Comparison of ENCODE assay signal across 19 cellular contexts in the genomic region with DNA sequence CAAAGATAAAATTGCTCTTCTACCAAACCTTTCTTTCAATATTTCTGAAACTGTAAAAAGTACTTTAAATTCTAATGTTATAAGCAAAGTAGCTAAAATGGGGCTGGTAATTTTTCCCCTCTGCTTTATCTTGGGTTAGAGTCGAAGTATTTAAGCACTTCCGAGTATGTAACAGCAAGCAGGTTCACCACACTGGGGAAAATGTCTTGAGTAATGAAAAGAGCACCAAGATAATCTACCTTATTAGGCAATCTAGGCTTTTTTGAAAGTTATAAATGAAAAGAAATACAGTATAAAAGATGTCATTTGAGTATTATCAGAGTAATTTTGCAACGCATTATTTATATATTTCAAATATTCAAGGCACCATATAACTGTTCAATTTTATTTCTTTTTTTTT. TPM values are rescaled to one million over a fixed set of nuclear protein-coding genes. Genes with fewer than 3 reads are reported as not detected.
DNase-seq lines count a peak whose midpoint lies in the region; ATAC-seq and TF ChIP-seq lines count a peak whose summit lies in the region.
"Had no signal": no experiment of that assay in that cellular context is flagged by ENCODE, and none has a peak within 500 bp of the region (broad histone marks: within the 10 kb centered on the region; RNA-seq: fewer than 3 reads in every experiment).

No MANE protein-coding gene starts in this region.

- BruUV-seq in MCF 10A (replicated peaks; lab: Mats Ljungman, UMichigan) (no TSS peak), mammary epithelial cell (replicated peaks; lab: Mats Ljungman, UMichigan) (no TSS peak)

- H3K79me2 ChIP-seq in mammary epithelial cell (ENCODE audit: insufficient read depth, low read length), result peaks cover 39% of the 10 kb centered on the region
- no peaks in the 10 kb centered on the region for H3K79me2 ChIP-seq in hepatocyte

- H3K36me3 ChIP-seq in breast epithelium, result no peaks in the 10 kb centered on the region
- no peaks in the 10 kb centered on the region for H3K36me3 ChIP-seq in mammary epithelial cell (ENCODE audit: insufficient read depth, low read length)
- no peaks in the 10 kb centered on the region for H3K36me3 ChIP-seq in hepatocyte (replicated peaks; ENCODE audit: insufficient read depth, low read depth)

- TF ChIP-seq CTCF in MCF 10A (IDR thresholded peaks at IDR 0.05; ENCODE audit: unreplicated experiment) (no peak), breast epithelium (IDR thresholded peaks at IDR 0.05) (no peak), mammary epithelial cell (conservative IDR thresholded peaks at IDR 0.05 in 1 of 2, IDR thresholded peaks at IDR 0.05 in 1 of 2; ENCODE audit: extremely low read depth in 1 of 2, insufficient read depth in 1 of 2, low read depth in 1 of 2, low read length in 2 of 2) (no peak), foreskin keratinocyte (conservative IDR thresholded peaks at IDR 0.05) (no peak), hepatocyte (IDR thresholded peaks at IDR 0.05; ENCODE audit: poor library complexity) (no peak)

- DNase-seq in MCF 10A (ENCODE audit: unreplicated experiment) (no peak), breast epithelium (ENCODE audit: low spot score in 2 of 2) (no peak), mammary epithelial cell (no peak), foreskin keratinocyte (no peak), H4 (ENCODE audit: low spot score) (no peak), SHP77 treated with DMSO at 0.1 percent for 48 hours (lab: John Stamatoyannopoulos, UW) (no peak), hepatocyte (ENCODE audit: low spot score) (no peak)
- DNase-seq in activated CD8-positive, alpha-beta T cell treated with anti-CD3 and anti-CD28 coated beads, Interleukin-2, amount 10 ng/mL, durations not matched to agents 7 days and 5 days, result no peak
- DNase-seq: AML-193; Caco-2; CD4-positive, alpha-beta T cell; GOT3; H9 had no signal

- in situ Hi-C loops in mammary epithelial cell (cut with MboI; ENCODE audit: low sequenced_read_pairs in 2 of 2), result loop anchor here in 1 of 2 donors (25.0 kb wide), 1 partner anchor 185 kb away; no protein-coding TSS in a partner anchor

- no peak overlapping the region for H3K27ac ChIP-seq in breast epithelium
- H3K27ac ChIP-seq in mammary epithelial cell (ENCODE audit: insufficient read depth, low read depth, low read length), result peak overlapping the region; percentile 99
- peak overlapping the region; percentile 97 for H3K27ac ChIP-seq in foreskin keratinocyte
- no peak overlapping the region for H3K27ac ChIP-seq in hepatocyte
- H3K27ac ChIP-seq: 22Rv1, A549, C4-2B, HL-60 had no signal

- H3K9me3 ChIP-seq in breast epithelium, result no peaks in the 10 kb centered on the region
- H3K9me3 ChIP-seq in mammary epithelial cell (replicated peaks; ENCODE audit: insufficient read depth, low read length), result no peaks in the 10 kb centered on the region
- H3K9me3 ChIP-seq in hepatocyte (ENCODE audit: low read depth), result no peaks in the 10 kb centered on the region
- H3K9me3 ChIP-seq: A549, Caco-2 had no signal

- no peaks in the 10 kb centered on the region for H3K9me2 ChIP-seq in hepatocyte (replicated peaks; ENCODE audit: insufficient read depth)

- H3K9ac ChIP-seq in mammary epithelial cell (ENCODE audit: insufficient read depth, low read length), result no peak overlapping the region

- H3K4me3 ChIP-seq in breast epithelium (no peak overlapping the region), mammary epithelial cell (replicated peaks in 1 of 3; ENCODE audit: insufficient read depth in 1 of 3, low read depth in 2 of 3, low read length in 3 of 3) (peak overlapping the region in 1 of 3 experiments; percentile 100), hepatocyte (no peak overlapping the region)
- H3K4me3 ChIP-seq: A549 had no signal

- dilution Hi-C loops in mammary epithelial cell (cut with HindIII; ENCODE audit: low sequenced_read_pairs), result no loop called here

- POLR2A ChIA-PET in MCF 10A (lab: Yijun Ruan, JAX), result interaction anchor here (0.6 to 12.3 kb wide), 35 partner anchors 8 to 495 kb away, joined by 3 to 219 read pairs (median 8); a partner anchor contains a TSS
- POLR2A ChIA-PET in activated CD8-positive, alpha-beta T cell treated with anti-CD3 and anti-CD28 coated beads, Interleukin-2, amount 10 ng/mL, durations not matched to agents 7 days and 5 days (lab: Charles Lee), result no interaction called here

- CTCF ChIA-PET in MCF 10A (lab: Yijun Ruan, JAX) (interaction anchor here (0.7 kb wide), 1 partner anchor 17 kb away, joined by 3 read pairs; no protein-coding TSS in a partner anchor), mammary epithelial cell (lab: Charles Lee; ENCODE audit: low non-redundant PET) (interaction anchor here (0.7 kb wide), 1 partner anchor 116 kb away, joined by 4 read pairs; no protein-coding TSS in a partner anchor)
- CTCF ChIA-PET in activated CD8-positive, alpha-beta T cell treated with anti-CD3 and anti-CD28 coated beads, Interleukin-2, amount 10 ng/mL, durations not matched to agents 7 days and 5 days (lab: Charles Lee), result no interaction called here

- TF ChIP-seq POLR2A in breast epithelium (IDR thresholded peaks at IDR 0.05), result no peak

- WGBS in mammary epithelial cell (ENCODE audit: low coverage, missing lambda C conversion rate), result 96% methylated on average over 3 of the region's 3 CpGs
- WGBS in hepatocyte (ENCODE audit: low lambda C conversion rate, missing lambda C conversion rate), result 83% methylated on average over 3 of the region's 3 CpGs

- H3K27ac Mint-ChIP-seq in MCF 10A (ENCODE audit: low read depth, unreplicated experiment), result peak overlapping the region; percentile 88
- no peak overlapping the region for H3K27ac Mint-ChIP-seq in activated CD8-positive, alpha-beta T cell treated with anti-CD3 and anti-CD28 coated beads, Interleukin-2, amount 10 ng/mL, durations not matched to agents 7 days and 5 days
- H3K27ac Mint-ChIP-seq: CD4-positive, alpha-beta T cell had no signal

- H3K4me2 ChIP-seq in mammary epithelial cell (ENCODE audit: insufficient read depth, low read depth, low read length) (peak overlapping the region; percentile 77), hepatocyte (no peak overlapping the region)
- H3K4me2 ChIP-seq: A549 had no signal

- H3K9me3 Mint-ChIP-seq in MCF 10A (ENCODE audit: unreplicated experiment), result no peaks in the 10 kb centered on the region
- no peaks in the 10 kb centered on the region for H3K9me3 Mint-ChIP-seq in activated CD8-positive, alpha-beta T cell treated with anti-CD3 and anti-CD28 coated beads, Interleukin-2, amount 10 ng/mL, durations not matched to agents 7 days and 5 days (ENCODE audit: insufficient read depth)
- H3K9me3 Mint-ChIP-seq: CD4-positive, alpha-beta T cell; H9 had no signal

- H2AFZ ChIP-seq in mammary epithelial cell (ENCODE audit: low read depth, low read length) (no peak overlapping the region), hepatocyte (no peak overlapping the region)

- no peaks in the 10 kb centered on the region for H3K36me3 Mint-ChIP-seq in MCF 10A (ENCODE audit: insufficient read depth, unreplicated experiment)
- no peaks in the 10 kb centered on the region for H3K36me3 Mint-ChIP-seq in activated CD8-positive, alpha-beta T cell treated with anti-CD3 and anti-CD28 coated beads, Interleukin-2, amount 10 ng/mL, durations not matched to agents 7 days and 5 days (ENCODE audit: low read depth)

- H3K27me3 ChIP-seq in breast epithelium (no peaks in the 10 kb centered on the region), mammary epithelial cell (ENCODE audit: insufficient read depth, low read length) (no peaks in the 10 kb centered on the region), foreskin keratinocyte (no peaks in the 10 kb centered on the region), hepatocyte (no peaks in the 10 kb centered on the region)

- peaks cover 9% of the 10 kb centered on the region for H3K4me1 Mint-ChIP-seq in MCF 10A (ENCODE audit: insufficient read depth, unreplicated experiment)
- no peaks in the 10 kb centered on the region for H3K4me1 Mint-ChIP-seq in activated CD8-positive, alpha-beta T cell treated with anti-CD3 and anti-CD28 coated beads, Interleukin-2, amount 10 ng/mL, durations not matched to agents 7 days and 5 days (ENCODE audit: low read depth)

- H3K4me1 ChIP-seq in breast epithelium, result no peaks in the 10 kb centered on the region
- peaks cover 11% of the 10 kb centered on the region for H3K4me1 ChIP-seq in mammary epithelial cell (ENCODE audit: insufficient read depth, low read length)
- H3K4me1 ChIP-seq in foreskin keratinocyte, result peaks cover 27% of the 10 kb centered on the region
- H3K4me1 ChIP-seq in hepatocyte (ENCODE audit: insufficient read depth), result no peaks in the 10 kb centered on the region
- H3K4me1 ChIP-seq: A549, Caco-2 had no signal

- ATAC-seq in foreskin keratinocyte, result no peak
- no peak for ATAC-seq in activated CD8-positive, alpha-beta T cell treated with anti-CD3 and anti-CD28 coated beads, Interleukin-2, amount 10 ng/mL, durations not matched to agents 7 days and 5 days
- ATAC-seq: A549 had no signal

- peak overlapping the region; percentile 75 for H3K4me3 Mint-ChIP-seq in MCF 10A (ENCODE audit: unreplicated experiment)
- no peak overlapping the region for H3K4me3 Mint-ChIP-seq in activated CD8-positive, alpha-beta T cell treated with anti-CD3 and anti-CD28 coated beads, Interleukin-2, amount 10 ng/mL, durations not matched to agents 7 days and 5 days
- H3K4me3 Mint-ChIP-seq: CD4-positive, alpha-beta T cell; H9 had no signal

- intact Hi-C loops in MCF 10A (cut with micrococcal nuclease) (loop anchor here (5.0 kb wide), 1 partner anchor 405 kb away; a partner anchor contains a TSS), breast epithelium (cut with DNase I; ENCODE audit: low total_unique reads) (no loop called here), mammary epithelial cell (cut with micrococcal nuclease) (loop anchor here (10.0 kb wide), 1 partner anchor 472 kb away; no protein-coding TSS in a partner anchor)

- no peaks in the 10 kb centered on the region for H3K27me3 Mint-ChIP-seq in MCF 10A (ENCODE audit: insufficient read depth, unreplicated experiment)
- no peaks in the 10 kb centered on the region for H3K27me3 Mint-ChIP-seq in activated CD8-positive, alpha-beta T cell treated with anti-CD3 and anti-CD28 coated beads, Interleukin-2, amount 10 ng/mL, durations not matched to agents 7 days and 5 days (ENCODE audit: low read depth)
- H3K27me3 Mint-ChIP-seq: CD4-positive, alpha-beta T cell had no signal

- no peaks in the 10 kb centered on the region for H4K20me1 ChIP-seq in mammary epithelial cell (ENCODE audit: insufficient read depth, low read length)
- no peaks in the 10 kb centered on the region for H4K20me1 ChIP-seq in hepatocyte (ENCODE audit: insufficient read depth, poor library complexity, severe bottlenecking)

RNA-seq across cellular contexts. Expression of a gene that starts 0.7 kb away (rescaled TPM):
- total RNA-seq in MCF 10A (2022) (65.4 and 68.5 TPM in 2 replicates), breast epithelium (10 to 100 TPM in 2 of 3 donors, not detected in 1; 21.0 to 40.1 TPM), mammary epithelial cell (100 to 1,000 TPM; 183 to 383 TPM), foreskin keratinocyte (73.1 and 102 TPM in 2 replicates), hepatocyte (0.36 and 0.43 TPM in 2 replicates)
- polyA plus RNA-seq in mammary epithelial cell (130 TPM), foreskin keratinocyte (18.4 and 20.3 TPM in 2 replicates), hepatocyte (0.72 TPM in 1 of 2 replicates, not detected in the other)
- 139 TPM for polyA minus RNA-seq in mammary epithelial cell
- total RNA-seq in H4 (2014; rRNA removed; shearing (Covaris generic)), result not detected in 2 replicates
- not detected for total RNA-seq in activated CD8-positive, alpha-beta T cell treated with anti-CD3 and anti-CD28 coated beads, Interleukin-2, amount 10 ng/mL, durations not matched to agents 7 days and 5 days
- total RNA-seq: CD4-positive, alpha-beta T cell; HT1080 had no signal
- polyA plus RNA-seq: BJ had no signal

RNA-seq across cellular contexts. Expression of a gene that starts 51.1 kb away (rescaled TPM):
- total RNA-seq in MCF 10A (2022) (106 and 134 TPM in 2 replicates), breast epithelium (100 to 1,000 TPM in 1 of 3 donors, 10 to 100 TPM in 2; 14.1 to 125 (median 61.3) TPM), mammary epithelial cell (100 to 1,000 TPM; 110 to 150 TPM), foreskin keratinocyte (142 and 144 TPM in 2 replicates), hepatocyte (98.1 and 105 TPM in 2 replicates)
- polyA plus RNA-seq in mammary epithelial cell (107 TPM), foreskin keratinocyte (28.0 and 35.4 TPM in 2 replicates), hepatocyte (67.7 and 68.1 TPM in 2 replicates)
- 125 TPM for polyA minus RNA-seq in mammary epithelial cell
- total RNA-seq in H4 (2014; rRNA removed; shearing (Covaris generic)), result 26.4 TPM in 2 replicates
- under 1 TPM; 0.18 to 0.32 TPM for total RNA-seq in activated CD8-positive, alpha-beta T cell treated with anti-CD3 and anti-CD28 coated beads, Interleukin-2, amount 10 ng/mL, durations not matched to agents 7 days and 5 days

Comparison
In these comparisons a context has a peak if more than half of its experiments do, and no peak if none do; other contexts are left out.
1. H3K27ac ChIP-seq: peak in mammary epithelial cell (single experiment) and foreskin keratinocyte (single experiment); none in breast epithelium (0 of 2) and hepatocyte (single experiment).
2. RNA of a gene that starts 51.1 kb away (total RNA-seq): 110 to 150 TPM in mammary epithelial cell, 142 to 144 TPM in foreskin keratinocyte, 106 to 134 TPM in MCF 10A, 98.1 to 105 TPM in hepatocyte, 14.1 to 125 TPM in breast epithelium and 26.4 TPM in H4; 0.18 to 0.32 TPM in activated CD8-positive, alpha-beta T cell treated with anti-CD3 and anti-CD28 coated beads, Interleukin-2, amount 10 ng/mL, durations not matched to agents 7 days and 5 days; every median in the first group is over 10 times any median in the second.